ENCODE assay signal across 22 cellular contexts in the genomic region with DNA sequence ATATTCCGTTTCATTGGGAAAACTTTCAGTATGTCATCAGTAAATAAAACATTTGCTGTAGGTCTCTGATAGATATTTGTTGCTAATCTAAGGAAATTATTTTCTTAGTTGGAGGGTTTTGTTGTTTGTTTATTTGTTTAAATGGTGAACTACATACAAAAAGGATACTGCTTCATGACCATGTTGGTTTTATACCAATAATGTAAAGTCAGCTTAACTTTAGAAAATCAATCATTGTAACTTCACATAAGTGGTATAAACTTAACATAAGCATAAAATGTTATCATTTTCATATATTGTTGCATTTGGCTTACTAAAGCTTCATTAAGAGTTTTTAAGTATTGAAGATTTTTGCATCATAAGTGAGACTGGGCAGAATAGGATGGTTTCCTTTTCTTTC. TPM values are rescaled to one million over a fixed set of nuclear protein-coding genes. Genes with fewer than 3 reads are reported as not detected.
DNase-seq lines count a peak whose midpoint lies in the region; ATAC-seq, FAIRE-seq and TF ChIP-seq lines count a peak whose summit lies in the region.
"Had no signal": no experiment of that assay in that cellular context is flagged by ENCODE, and none has a peak within 500 bp of the region (broad histone marks: within the 10 kb centered on the region; RNA-seq: fewer than 3 reads in every experiment).

No MANE protein-coding gene starts in this region.

- peaks cover 26% of the 10 kb centered on the region for H3F3A ChIP-seq in MM.1S (ENCODE audit: insufficient read depth, low read length)
- no peaks in the 10 kb centered on the region for H3F3A ChIP-seq in PC-3 (ENCODE audit: low read length, unreplicated experiment)

- no peak overlapping the region for H3K9ac ChIP-seq in MM.1S (ENCODE audit: low read length)
- no peak overlapping the region for H3K9ac ChIP-seq in K562 (ENCODE audit: insufficient read depth in 1 of 2, low read depth in 2 of 2, low read length in 2 of 2)
- H3K9ac ChIP-seq in PC-3 (ENCODE audit: low read length), result no peak overlapping the region
- H3K9ac ChIP-seq: BLaER1 had no signal

- H3K4me2 ChIP-seq in MM.1S (ENCODE audit: low read depth, low read length), result peak overlapping the region; percentile 50; the same call in 1 of the 2 replicates
- no peak overlapping the region for H3K4me2 ChIP-seq in K562 (ENCODE audit: insufficient read depth, low read length)
- H3K4me2 ChIP-seq in PC-3 (ENCODE audit: low read length), result no peak overlapping the region
- H3K4me2 ChIP-seq: BLaER1, GM23338 had no signal

- no peak for TF ChIP-seq EP300 in K562 (IDR thresholded peaks at IDR 0.05; ENCODE audit: low read length)

- POLR2A ChIA-PET in A673 (lab: Charles Lee; ENCODE audit: low non-redundant PET), result interaction anchor here (0.6 kb wide), 1 partner anchor 31 kb away, joined by 15 read pairs; no protein-coding TSS in a partner anchor
- POLR2A ChIA-PET in K562 (lab: Yijun Ruan, JAX), result interaction anchor here (0.7 to 1.3 kb wide), 3 partner anchors 12 to 1072 kb away, joined by 3 to 4 read pairs (median 4); no protein-coding TSS in a partner anchor
- POLR2A ChIA-PET in PC-3 (lab: Charles Lee; ENCODE audit: unreplicated experiment), result no interaction called here

- H3K4me3 Mint-ChIP-seq in natural killer cell, result peak overlapping the region; percentile 32
- H3K4me3 Mint-ChIP-seq in stimulated activated naive CD8-positive, alpha-beta T cell treated with anti-CD3 and anti-CD28 coated beads, Interleukin-15, amount 100 ng/mL, for 72 hours, result no peak overlapping the region
- H3K4me3 Mint-ChIP-seq: B cell; CD8-positive, alpha-beta T cell; GM23338; H9 had no signal

- no peaks in the 10 kb centered on the region for H3K9me3 Mint-ChIP-seq in natural killer cell
- H3K9me3 Mint-ChIP-seq in stimulated activated naive CD8-positive, alpha-beta T cell treated with anti-CD3 and anti-CD28 coated beads, Interleukin-15, amount 100 ng/mL, for 72 hours, result no peaks in the 10 kb centered on the region
- H3K9me3 Mint-ChIP-seq: CD8-positive, alpha-beta T cell; GM23338; H9 had no signal

- H3K27me3 ChIP-seq in A673 (replicated peaks; ENCODE audit: insufficient read depth, low read depth, low read length, poor library complexity) (no peaks in the 10 kb centered on the region), MM.1S (replicated peaks; ENCODE audit: insufficient read depth, low read length) (no peaks in the 10 kb centered on the region), K562 (ENCODE audit: control insufficient read depth in 2 of 2, insufficient read depth in 2 of 2, low read length in 2 of 2) (no peaks in the 10 kb centered on the region), PC-3 (ENCODE audit: low read length) (no peaks in the 10 kb centered on the region)
- H3K27me3 ChIP-seq: BLaER1 had no signal

- no peaks in the 10 kb centered on the region for H3K9me2 ChIP-seq in MM.1S (replicated peaks; ENCODE audit: insufficient read depth, low read length)
- H3K9me2 ChIP-seq in PC-3 (replicated peaks; ENCODE audit: low read length), result no peaks in the 10 kb centered on the region

- TF ChIP-seq RAD21 in K562 (CRISPR knock-in tag; conservative IDR thresholded peaks at IDR 0.05 in 1 of 2, IDR thresholded peaks at IDR 0.05 in 1 of 2), result no peak

- no peaks in the 10 kb centered on the region for H4K20me1 ChIP-seq in MM.1S (ENCODE audit: insufficient read depth, low read length)
- no peaks in the 10 kb centered on the region for H4K20me1 ChIP-seq in K562 (replicated peaks; ENCODE audit: control insufficient read depth, insufficient read depth, low read length)
- 0 out of 2 replicates have a peak, but pooled peaks cover 3% of the 10 kb centered on the region for H4K20me1 ChIP-seq in PC-3 (ENCODE audit: low read length)

- H3K4me3 ChIP-seq in A673 (ENCODE audit: low read depth, low read length, poor library complexity, severe bottlenecking) (no peak overlapping the region), MM.1S (ENCODE audit: low read length) (no peak overlapping the region), K562 (no peak overlapping the region), PC-3 (ENCODE audit: low read length) (no peak overlapping the region)
- H3K4me3 ChIP-seq: BLaER1, GM12878, GM23338 had no signal

- intact Hi-C loops in A673 (cut with micrococcal nuclease; ENCODE audit: unreplicated experiment), result no loop called here
- intact Hi-C loops in K562 (cut with micrococcal nuclease), result no loop called here
- intact Hi-C loops in natural killer cell (cut with micrococcal nuclease), result no loop called here
- intact Hi-C loops in PC-3 (cut with micrococcal nuclease), result no loop called here
- intact Hi-C loops in sciatic nerve (cut with DNase I), result no loop called here

- in situ Hi-C loops in K562 (cut with MboI), result no loop called here

- H3K27ac ChIP-seq in A673 (ENCODE audit: low read depth, low read length, poor library complexity, severe bottlenecking), result no peak overlapping the region
- H3K27ac ChIP-seq in MM.1S (ENCODE audit: low read length), result no peak overlapping the region
- no peak overlapping the region for H3K27ac ChIP-seq in K562 (ENCODE audit: extremely low read depth, low read depth, low read length)
- no peak overlapping the region for H3K27ac ChIP-seq in PC-3 (ENCODE audit: low read length)
- H3K27ac ChIP-seq: BLaER1, C4-2B had no signal

- H3K27ac Mint-ChIP-seq in natural killer cell, result peak overlapping the region; percentile 10 to 61
- H3K27ac Mint-ChIP-seq in stimulated activated naive CD8-positive, alpha-beta T cell treated with anti-CD3 and anti-CD28 coated beads, Interleukin-15, amount 100 ng/mL, for 72 hours, result peak overlapping the region in 1 of 2 donors; percentile 7
- H3K27ac Mint-ChIP-seq: B cell; CD8-positive, alpha-beta T cell; GM23338 had no signal

- TF ChIP-seq POLR2A in K562 (conservative IDR thresholded peaks at IDR 0.05), result no peak

- CTCF ChIA-PET in A673 (lab: Charles Lee) (no interaction called here), K562 (lab: Yijun Ruan, JAX; ENCODE audit: low intra/inter-chr PET ratio) (interaction anchor here (0.7 kb wide), 1 partner anchor 48 kb away, joined by 3 read pairs; no protein-coding TSS in a partner anchor), PC-3 (lab: Charles Lee) (no interaction called here)

- no peak overlapping the region for H2AFZ ChIP-seq in MM.1S (ENCODE audit: low read length)
- H2AFZ ChIP-seq in K562 (ENCODE audit: low read depth, low read length), result no peak overlapping the region
- H2AFZ ChIP-seq in PC-3 (ENCODE audit: low read length), result no peak overlapping the region
- H2AFZ ChIP-seq: GM23338 had no signal

- H3K4me1 ChIP-seq in A673 (ENCODE audit: insufficient read depth, low read length, poor library complexity, severe bottlenecking) (no peaks in the 10 kb centered on the region), MM.1S (ENCODE audit: low read length) (peaks cover 50% of the 10 kb centered on the region), K562 (replicated peaks in 1 of 2; ENCODE audit: control insufficient read depth in 2 of 2, insufficient read depth in 2 of 2, low read length in 2 of 2) (no peaks in the 10 kb centered on the region), PC-3 (ENCODE audit: insufficient read depth, low read length) (peaks cover 7% of the 10 kb centered on the region)
- H3K4me1 ChIP-seq: BLaER1, Caco-2 had no signal

- TF ChIP-seq CTCF in A673 (conservative IDR thresholded peaks at IDR 0.05; ENCODE audit: low read depth, low read length) (no peak), MM.1S (IDR thresholded peaks at IDR 0.05; ENCODE audit: low read length) (no peak), K562 (IDR thresholded peaks at IDR 0.05 in 2 of 3, conservative IDR thresholded peaks at IDR 0.05 in 1 of 3; ENCODE audit: insufficient read depth in 2 of 3, low read depth in 1 of 3, low read length in 3 of 3) (no peak), natural killer cell (IDR thresholded peaks at IDR 0.05) (no peak), D721Med (IDR thresholded peaks at IDR 0.05; ENCODE audit: insufficient read depth, missing control alignments) (no peak), PC-3 (conservative IDR thresholded peaks at IDR 0.05; ENCODE audit: low read depth, low read length) (no peak)

- BruUV-seq in A673 (replicated peaks; lab: Mats Ljungman, UMichigan) (TSS peak; percentile 4), K562 (replicated peaks; lab: Mats Ljungman, UMichigan) (no TSS peak), PC-3 (replicated peaks; lab: Mats Ljungman, UMichigan) (no TSS peak)

- DNase-seq in A673 (ENCODE audit: low spot score), result no peak
- DNase-seq in MM.1S, result no peak
- DNase-seq in K562 (ENCODE audit: extremely low read depth in 1 of 4, low spot score in 3 of 4), result no peak
- no peak for DNase-seq in natural killer cell
- DNase-seq in D721Med (ENCODE audit: insufficient read length, low spot score), result no peak
- no peak for DNase-seq in PC-3
- no peak for DNase-seq in stimulated activated naive CD8-positive, alpha-beta T cell treated with anti-CD3 and anti-CD28 coated beads, Interleukin-15, amount 100 ng/mL, for 72 hours
- DNase-seq in sciatic nerve (ENCODE audit: low spot score), result no peak
- DNase-seq: 8988T; Caco-2; CD4-positive, CD25-positive, alpha-beta regulatory T cell; CD8-positive, alpha-beta T cell; DMS 273 treated with DMSO at 0.1 percent for 48 hours; DMS79 treated with DMSO at 0.1 percent for 48 hours; GDM1; H9 had no signal

- no peak for ATAC-seq in K562
- ATAC-seq in natural killer cell, result no peak
- no peak for ATAC-seq in PC-3
- ATAC-seq in stimulated activated naive CD8-positive, alpha-beta T cell treated with anti-CD3 and anti-CD28 coated beads, Interleukin-15, amount 100 ng/mL, for 72 hours, result no peak
- ATAC-seq in sciatic nerve, result no peak
- ATAC-seq: CD8-positive, alpha-beta T cell; GM23338; HCT116 had no signal

- H3K36me3 Mint-ChIP-seq in natural killer cell, result no peaks in the 10 kb centered on the region

- H3K79me2 ChIP-seq in MM.1S (ENCODE audit: low read length) (0 out of 2 replicates have a peak, but pooled peaks cover 9% of the 10 kb centered on the region), K562 (ENCODE audit: control insufficient read depth, insufficient read depth, low read length) (peaks cover 9% of the 10 kb centered on the region; the same call in 1 of the 3 replicates), PC-3 (ENCODE audit: low read length) (no peaks in the 10 kb centered on the region; the same call in 1 of the 2 replicates)

- no peaks in the 10 kb centered on the region for H3K9me1 ChIP-seq in K562 (ENCODE audit: control insufficient read depth, insufficient read depth, low read length)

- no peaks in the 10 kb centered on the region for H3K27me3 Mint-ChIP-seq in natural killer cell (ENCODE audit: low read depth in 2 of 2)
- H3K27me3 Mint-ChIP-seq in stimulated activated naive CD8-positive, alpha-beta T cell treated with anti-CD3 and anti-CD28 coated beads, Interleukin-15, amount 100 ng/mL, for 72 hours, result no peaks in the 10 kb centered on the region
- H3K27me3 Mint-ChIP-seq: B cell; CD4-positive, CD25-positive, alpha-beta regulatory T cell had no signal

- WGBS in K562 (ENCODE audit: insufficient coverage, low coverage, missing lambda C conversion rate), result 100% methylated on average over 1 of the region's 1 CpG

- H3K4me1 Mint-ChIP-seq in natural killer cell, result peaks cover 12 to 29% of the 10 kb centered on the region in 2 donors
- peaks cover 26% of the 10 kb centered on the region for H3K4me1 Mint-ChIP-seq in stimulated activated naive CD8-positive, alpha-beta T cell treated with anti-CD3 and anti-CD28 coated beads, Interleukin-15, amount 100 ng/mL, for 72 hours
- H3K4me1 Mint-ChIP-seq: GM23338, H9 had no signal

- H3K9me3 ChIP-seq in A673 (ENCODE audit: low read depth, low read length, poor library complexity, severe bottlenecking) (no peaks in the 10 kb centered on the region), MM.1S (replicated peaks; ENCODE audit: insufficient read depth, low read length) (no peaks in the 10 kb centered on the region), K562 (replicated peaks; ENCODE audit: control insufficient read depth, insufficient read depth, low read depth, low read length) (no peaks in the 10 kb centered on the region), PC-3 (ENCODE audit: low read length) (no peaks in the 10 kb centered on the region)
- H3K9me3 ChIP-seq: BLaER1, Caco-2 had no signal

- H3K36me3 ChIP-seq in A673 (ENCODE audit: insufficient read depth, low read length, poor library complexity, severe bottlenecking) (peaks cover 32% of the 10 kb centered on the region), MM.1S (replicated peaks; ENCODE audit: insufficient read depth, low read length) (no peaks in the 10 kb centered on the region; the same call in 1 of the 2 replicates), K562 (ENCODE audit: control insufficient read depth, insufficient read depth, low read length) (peaks cover 85% of the 10 kb centered on the region), PC-3 (ENCODE audit: low read depth, low read length) (peaks cover 3% of the 10 kb centered on the region; the same call in 1 of the 2 replicates)

- peak; percentile 26 for FAIRE-seq in K562 (lab: Jason Lieb, UNC)
- FAIRE-seq in D721Med (lab: Jason Lieb, UNC), result no peak
- FAIRE-seq: GM12878 had no signal

RNA-seq across cellular contexts. Expression of a gene that starts 57.9 kb away (rescaled TPM):
- total RNA-seq in A673 (2021) (43.5 and 50.5 TPM in 2 replicates), K562 (2014; rRNA removed) (18.4 and 18.8 TPM in 2 replicates), K562 (2014; rRNA removed; fragmentation: Illumina TruSeq; extraction: Trizol) (32.2 and 34.1 TPM in 2 replicates), K562 (2015; rRNA removed; fragmentation: Illumina TruSeq; extraction: Trizol) (29.0 and 32.7 TPM in 2 replicates), K562 (2021) (19.5 and 20.8 TPM in 2 replicates), natural killer cell (10 to 100 TPM; 27.0 to 33.7 (median 29.7) TPM), PC-3 (2014; rRNA removed) (6.4 and 8.6 TPM in 2 replicates), sciatic nerve (53.4 TPM)
- total RNA-seq in K562 (2011; cell fraction: chromatin; rRNA removed; ENCODE audit: low replicate concordance), result 40.8 and 58.4 TPM in 2 replicates
- total RNA-seq in K562 (2011; cell fraction: nucleolus; rRNA removed), result 30.5 and 46.5 TPM in 2 replicates
- 75.9 and 147 TPM in 2 replicates for total RNA-seq in K562 (2011; cell fraction: nucleoplasm; rRNA removed)
- polyA plus RNA-seq in K562 (2011; rRNA removed) (8.7 and 19.0 TPM in 2 replicates), K562 (2014; fragmentation: Illumina TruSeq; extraction: Trizol) (50.4 and 68.6 TPM in 2 replicates), K562 (2014; fragmentation: Nextera tagmentation; extraction: Ambion mirVana) (10 to 100 TPM; 52.8 to 54.2 TPM), K562 (2014; rRNA removed) (36.6 and 43.6 TPM in 2 replicates)
- polyA plus RNA-seq in K562 (2011; cell fraction: cytosol; rRNA removed), result 3.3 and 7.0 TPM in 2 replicates
- 9.8 and 17.2 TPM in 2 replicates for polyA plus RNA-seq in K562 (2011; cell fraction: nucleus; rRNA removed)
- 28.6 and 33.8 TPM in 2 replicates for polyA plus RNA-seq in K562 (2012)
- polyA minus RNA-seq in K562 (2011; rRNA and poly(A)+ RNA removed), result 11.7 and 16.7 TPM in 2 replicates
- polyA minus RNA-seq in K562 (2011; cell fraction: cytosol; rRNA and poly(A)+ RNA removed), result 14.0 and 17.5 TPM in 2 replicates
- 13.0 and 20.9 TPM in 2 replicates for polyA minus RNA-seq in K562 (2011; cell fraction: nucleus; rRNA and poly(A)+ RNA removed)
